Comparison of ENCODE assay signal across 12 cellular contexts in the genomic region with DNA sequence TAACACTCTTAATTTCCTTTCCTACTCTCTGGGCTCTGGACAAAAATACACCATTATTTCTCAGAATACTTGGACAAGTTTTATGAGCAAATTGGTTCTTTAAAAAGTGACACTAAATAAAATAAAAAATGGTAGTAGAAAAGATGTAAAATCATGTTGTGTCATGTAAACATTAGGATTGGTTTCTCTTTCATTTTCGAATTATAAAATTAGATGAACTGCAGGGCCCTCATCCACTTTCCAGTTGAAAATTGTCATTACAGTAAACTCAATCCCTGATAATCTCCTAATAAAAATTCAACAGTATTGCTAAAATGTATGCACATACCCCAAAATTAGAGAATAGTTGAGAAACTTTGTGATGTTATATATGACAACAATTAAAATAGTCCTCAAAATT.
DNase-seq lines count a peak whose midpoint lies in the region; ATAC-seq, FAIRE-seq and TF ChIP-seq lines count a peak whose summit lies in the region.
"Had no signal": no experiment of that assay in that cellular context is flagged by ENCODE, and none has a peak within 500 bp of the region (broad histone marks: within the 10 kb centered on the region; RNA-seq: fewer than 3 reads in every experiment).

No MANE protein-coding gene starts in this region.

- TF ChIP-seq RAD21 in K562 (CRISPR knock-in tag; conservative IDR thresholded peaks at IDR 0.05 in 1 of 2, IDR thresholded peaks at IDR 0.05 in 1 of 2): no peak

- no peaks in the 10 kb centered on the region for H3K9me2 ChIP-seq in MM.1S (replicated peaks; ENCODE audit: insufficient read depth, low read length)

- H3K4me3 ChIP-seq in DND-41 (ENCODE audit: low read depth in 1 of 2, low read length in 2 of 2) (peak overlapping the region in 1 of 2 experiments; percentile 38; a peak in 1 of 4 replicates), MM.1S (ENCODE audit: low read length) (peak overlapping the region; percentile 35), K562 (no peak overlapping the region), osteoblast (ENCODE audit: insufficient read depth, low read length) (peak overlapping the region; percentile 1), upper lobe of left lung (no peak overlapping the region)
- H3K4me3 ChIP-seq: gastroesophageal sphincter had no signal

- CTCF ChIA-PET in K562 (lab: Yijun Ruan, JAX; ENCODE audit: low intra/inter-chr PET ratio): no interaction called here

- peaks cover 18% of the 10 kb centered on the region for H3K4me1 ChIP-seq in DND-41 (ENCODE audit: insufficient read depth, low read length)
- H3K4me1 ChIP-seq in MM.1S (ENCODE audit: low read length): peaks cover 36% of the 10 kb centered on the region
- no peaks in the 10 kb centered on the region for H3K4me1 ChIP-seq in K562 (replicated peaks in 1 of 2; ENCODE audit: control insufficient read depth in 2 of 2, insufficient read depth in 2 of 2, low read length in 2 of 2)
- H3K4me1 ChIP-seq in osteoblast (ENCODE audit: insufficient read depth, low read length): peaks cover 5% of the 10 kb centered on the region
- peaks cover 0 to 6% (median 3%) of the 10 kb centered on the region in 4 donors for H3K4me1 ChIP-seq in upper lobe of left lung

- H3K9me1 ChIP-seq in K562 (ENCODE audit: control insufficient read depth, insufficient read depth, low read length): no peaks in the 10 kb centered on the region

- no TSS peak for BruUV-seq in K562 (replicated peaks; lab: Mats Ljungman, UMichigan)

- in situ Hi-C loops in K562 (cut with MboI): no loop called here

- WGBS in K562 (ENCODE audit: insufficient coverage, low coverage, missing lambda C conversion rate): 0% methylated on average over 1 of the region's 1 CpG
- whole genome bisulfite sequencing in upper lobe of left lung, 2 donors: 17 to 40% methylated on average over 1 of the region's 1 CpG

- H3K27me3 ChIP-seq in DND-41 (ENCODE audit: insufficient read depth, low read length, poor library complexity): no peaks in the 10 kb centered on the region
- no peaks in the 10 kb centered on the region for H3K27me3 ChIP-seq in MM.1S (replicated peaks; ENCODE audit: insufficient read depth, low read length)
- no peaks in the 10 kb centered on the region for H3K27me3 ChIP-seq in K562 (ENCODE audit: control insufficient read depth in 2 of 2, insufficient read depth in 2 of 2, low read length in 2 of 2)
- no peaks in the 10 kb centered on the region for H3K27me3 ChIP-seq in osteoblast (ENCODE audit: insufficient read depth, low read length)
- H3K27me3 ChIP-seq in upper lobe of left lung: no peaks in the 10 kb centered on the region
- H3K27me3 ChIP-seq: gastroesophageal sphincter had no signal

- H3K79me2 ChIP-seq in DND-41 (ENCODE audit: insufficient read depth, low read length) (no peaks in the 10 kb centered on the region), MM.1S (ENCODE audit: low read length) (no peaks in the 10 kb centered on the region), K562 (ENCODE audit: control insufficient read depth, insufficient read depth, low read length) (no peaks in the 10 kb centered on the region), osteoblast (ENCODE audit: insufficient read depth, low read length) (no peaks in the 10 kb centered on the region)

- H2AFZ ChIP-seq in DND-41 (ENCODE audit: low read depth, low read length): peak overlapping the region; percentile 81
- H2AFZ ChIP-seq in MM.1S (ENCODE audit: low read length): peak overlapping the region; percentile 44
- no peak overlapping the region for H2AFZ ChIP-seq in K562 (ENCODE audit: low read depth, low read length)
- H2AFZ ChIP-seq in osteoblast (ENCODE audit: low read length): peak overlapping the region; percentile 28

- H3K27ac ChIP-seq in DND-41 (ENCODE audit: low read length) (peak overlapping the region; percentile 73), MM.1S (ENCODE audit: low read length) (peak overlapping the region; percentile 68), K562 (ENCODE audit: extremely low read depth, low read depth, low read length) (no peak overlapping the region), osteoblast (ENCODE audit: low read depth, low read length) (peak overlapping the region; percentile 61), upper lobe of left lung (peak overlapping the region in 1 of 4 donors; percentile 16)
- H3K27ac ChIP-seq: gastroesophageal sphincter had no signal

- H4K20me1 ChIP-seq in DND-41 (ENCODE audit: insufficient read depth, low read length) (no peaks in the 10 kb centered on the region), MM.1S (ENCODE audit: insufficient read depth, low read length) (no peaks in the 10 kb centered on the region), K562 (replicated peaks; ENCODE audit: control insufficient read depth, insufficient read depth, low read length) (no peaks in the 10 kb centered on the region), osteoblast (ENCODE audit: insufficient read depth, low read length) (no peaks in the 10 kb centered on the region)

- TF ChIP-seq EP300 in K562 (IDR thresholded peaks at IDR 0.05; ENCODE audit: low read length): no peak
- TF ChIP-seq EP300 in upper lobe of left lung (IDR thresholded peaks at IDR 0.05): no peak

- POLR2A ChIA-PET in K562 (lab: Yijun Ruan, JAX): no interaction called here

- H3K4me2 ChIP-seq in DND-41 (ENCODE audit: insufficient read depth, low read length) (peak overlapping the region; percentile 54), MM.1S (ENCODE audit: low read depth, low read length) (peak overlapping the region; percentile 56), K562 (ENCODE audit: insufficient read depth, low read length) (no peak overlapping the region), osteoblast (ENCODE audit: insufficient read depth, low read length) (peak overlapping the region; percentile 65)

- no peak for TF ChIP-seq POLR2A in K562 (conservative IDR thresholded peaks at IDR 0.05)
- no peak for TF ChIP-seq POLR2A in upper lobe of left lung (IDR thresholded peaks at IDR 0.05)

- DNase-seq in DND-41: no peak
- DNase-seq in MM.1S: peak; percentile 43
- no peak for DNase-seq in K562 (ENCODE audit: extremely low read depth in 1 of 4, low spot score in 3 of 4)
- DNase-seq in osteoblast (ENCODE audit: insufficient read length, low spot score, missing footprints): no peak
- DNase-seq in upper lobe of left lung: no peak
- DNase-seq in germinal center (ENCODE audit: low spot score): no peak
- no peak for DNase-seq in DMS53 treated with DMSO at 0.1 percent for 48 hours (lab: John Stamatoyannopoulos, UW; ENCODE audit: unreplicated experiment)
- DNase-seq: DMS79 treated with DMSO at 0.1 percent for 48 hours; left cardiac atrium; NCI-H2171; stimulated activated naive CD4-positive, alpha-beta T cell treated with Interleukin-2 at 50 U/mL for 16 hours had no signal

- H3K9ac ChIP-seq in DND-41 (ENCODE audit: low read depth, low read length) (peak overlapping the region; percentile 45), MM.1S (ENCODE audit: low read length) (peak overlapping the region; percentile 52), K562 (ENCODE audit: insufficient read depth in 1 of 2, low read depth in 2 of 2, low read length in 2 of 2) (no peak overlapping the region)

- H3F3A ChIP-seq in MM.1S (ENCODE audit: insufficient read depth, low read length): peaks cover 31% of the 10 kb centered on the region

- H3K9me3 ChIP-seq in DND-41 (ENCODE audit: insufficient read depth, low read length, severe bottlenecking): no peaks in the 10 kb centered on the region
- no peaks in the 10 kb centered on the region for H3K9me3 ChIP-seq in MM.1S (replicated peaks; ENCODE audit: insufficient read depth, low read length)
- no peaks in the 10 kb centered on the region for H3K9me3 ChIP-seq in K562 (replicated peaks; ENCODE audit: control insufficient read depth, insufficient read depth, low read depth, low read length)
- no peaks in the 10 kb centered on the region for H3K9me3 ChIP-seq in osteoblast (ENCODE audit: low read depth, low read length)
- no peaks in the 10 kb centered on the region for H3K9me3 ChIP-seq in upper lobe of left lung
- H3K9me3 ChIP-seq: gastroesophageal sphincter had no signal

- intact Hi-C loops in K562 (cut with micrococcal nuclease): loop anchor here (5.0 to 10.0 kb wide), 2 partner anchors 161 to 291 kb away; no protein-coding TSS in a partner anchor

- TF ChIP-seq CTCF in DND-41 (IDR thresholded peaks at IDR 0.05; ENCODE audit: borderline replicate concordance, extremely low read depth, low read length, poor library complexity, severe bottlenecking): no peak
- no peak for TF ChIP-seq CTCF in MM.1S (IDR thresholded peaks at IDR 0.05; ENCODE audit: low read length)
- TF ChIP-seq CTCF in K562 (IDR thresholded peaks at IDR 0.05 in 2 of 3, conservative IDR thresholded peaks at IDR 0.05 in 1 of 3; ENCODE audit: insufficient read depth in 2 of 3, low read depth in 1 of 3, low read length in 3 of 3): no peak
- no peak for TF ChIP-seq CTCF in osteoblast (IDR thresholded peaks at IDR 0.05; ENCODE audit: extremely low read depth, low read depth, low read length)
- no peak for TF ChIP-seq CTCF in upper lobe of left lung (IDR thresholded peaks at IDR 0.05)

- ATAC-seq in DND-41 (ENCODE audit: insufficient read depth, low read depth) (peak; percentile 51), K562 (no peak), upper lobe of left lung (ENCODE audit: low FRiP score in 2 of 2) (no peak)
- ATAC-seq: gastroesophageal sphincter, left cardiac atrium had no signal

- H3K36me3 ChIP-seq in DND-41 (ENCODE audit: insufficient read depth, low read length): no peaks in the 10 kb centered on the region
- H3K36me3 ChIP-seq in MM.1S (replicated peaks; ENCODE audit: insufficient read depth, low read length): no peaks in the 10 kb centered on the region
- no peaks in the 10 kb centered on the region for H3K36me3 ChIP-seq in K562 (ENCODE audit: control insufficient read depth, insufficient read depth, low read length)
- H3K36me3 ChIP-seq in osteoblast (ENCODE audit: insufficient read depth, low read length): no peaks in the 10 kb centered on the region
- H3K36me3 ChIP-seq in upper lobe of left lung: no peaks in the 10 kb centered on the region
- H3K36me3 ChIP-seq: gastroesophageal sphincter had no signal

- FAIRE-seq in K562 (lab: Jason Lieb, UNC): no peak

TF ChIP-seq in K562, 482 proteins besides CTCF, POLR2A, EP300 and RAD21:
- TF ChIP-seq GTF2F1 (IDR thresholded peaks at IDR 0.05; ENCODE audit: low read depth, low read length) (no peak), FOXP1 (CRISPR knock-in tag; IDR thresholded peaks at IDR 0.05) (no peak), CEBPB (tag; IDR thresholded peaks at IDR 0.05) (0 out of 2 replicates have a peak, but pooled peaks have one; percentile 14)

Comparison
In these comparisons a context has a peak if more than half of its experiments do, and no peak if none do; other contexts are left out.
1. H3K4me3 ChIP-seq: peak in MM.1S (single experiment) and osteoblast (single experiment); none in K562 (single experiment) and upper lobe of left lung (0 of 4).
2. H3K9ac ChIP-seq: peak in DND-41 (single experiment) and MM.1S (single experiment); none in K562 (0 of 2).